ENCODE assay signal across 11 cellular contexts in the genomic region with DNA sequence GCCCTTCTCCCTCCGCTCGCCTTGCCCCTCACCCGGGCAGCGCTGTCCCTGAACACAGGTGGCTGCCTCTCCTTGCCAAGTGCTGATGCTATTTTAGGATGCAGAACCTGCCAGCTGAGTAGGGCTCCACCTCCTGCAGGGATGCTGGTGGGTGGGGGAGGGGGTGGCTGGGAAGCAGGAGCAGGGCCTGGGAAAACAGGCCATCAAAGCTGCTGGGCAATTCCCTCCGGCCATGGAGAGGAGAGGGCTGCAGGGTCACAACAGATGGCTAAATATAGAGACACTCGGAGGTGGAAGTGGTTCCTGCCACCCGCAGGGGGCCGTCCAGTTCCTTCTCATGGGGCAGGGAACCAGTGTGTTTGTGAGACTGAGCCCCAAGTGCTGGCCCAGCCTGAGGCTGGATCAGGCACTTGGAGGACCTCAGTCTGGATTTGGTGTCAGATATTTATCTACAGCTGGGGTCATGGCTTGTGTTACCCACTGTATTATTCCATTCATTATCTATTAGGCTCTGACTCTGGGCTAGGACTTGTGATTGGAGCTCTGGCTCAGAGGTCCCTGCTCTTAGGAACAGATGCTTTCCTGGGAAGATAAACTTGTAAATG. TPM values are rescaled to one million over a fixed set of nuclear protein-coding genes. Genes with fewer than 3 reads are reported as not detected.
DNase-seq lines count a peak whose midpoint lies in the region; ATAC-seq and TF ChIP-seq lines count a peak whose summit lies in the region.
"Had no signal": no experiment of that assay in that cellular context is flagged by ENCODE, and none has a peak within 500 bp of the region (broad histone marks: within the 10 kb centered on the region; RNA-seq: fewer than 3 reads in every experiment).

No MANE protein-coding gene starts in this region.

- TF ChIP-seq EP300 in gastroesophageal sphincter (IDR thresholded peaks at IDR 0.05) = no peak

- no peak overlapping the region for H3K4me3 Mint-ChIP-seq in activated naive CD8-positive, alpha-beta T cell treated with anti-CD3 and anti-CD28 coated beads, Interleukin-2, amount 50 U/mL, for 24 hours
- no peak overlapping the region for H3K4me3 Mint-ChIP-seq in activated naive CD8-positive, alpha-beta T cell treated with anti-CD3 and anti-CD28 coated beads for 36 hours

- no peaks in the 10 kb centered on the region for H3K27me3 ChIP-seq in gastroesophageal sphincter

- ATAC-seq in activated naive CD8-positive, alpha-beta T cell treated with anti-CD3 and anti-CD28 coated beads, Interleukin-2, amount 50 U/mL, for 24 hours = peak; percentile 53
- peak; percentile 32 for ATAC-seq in left lobe of liver
- ATAC-seq in gastroesophageal sphincter = no peak
- ATAC-seq: mucosa of descending colon had no signal

- peak; percentile 12 for DNase-seq in activated naive CD8-positive, alpha-beta T cell treated with anti-CD3 and anti-CD28 coated beads, Interleukin-2, amount 50 U/mL, for 24 hours
- DNase-seq in activated naive CD8-positive, alpha-beta T cell treated with anti-CD3 and anti-CD28 coated beads for 36 hours = no peak
- DNase-seq in activated CD8-positive, alpha-beta memory T cell treated with anti-CD3 and anti-CD28 coated beads, Interleukin-2, amount 50 U/mL, for 4 hours = peak; percentile 5
- DNase-seq in left lobe of liver (ENCODE audit: low spot score) (peak; percentile 41), ureter (ENCODE audit: low spot score) (peak; percentile 39), Ammon's horn (ENCODE audit: low spot score) (no peak), OCI-M2 (lab: John Stamatoyannopoulos, UW; ENCODE audit: unreplicated experiment) (no peak)
- DNase-seq: mucosa of descending colon; stimulated activated CD4-positive, alpha-beta T cell treated with anti-CD3 and anti-CD28 coated beads, Interleukin-15, amount 100 ng/mL, for 24 hours had no signal

- no peak overlapping the region for H3K27ac ChIP-seq in gastroesophageal sphincter

- H3K36me3 ChIP-seq in gastroesophageal sphincter = no peaks in the 10 kb centered on the region

- H3K9me3 Mint-ChIP-seq in activated naive CD8-positive, alpha-beta T cell treated with anti-CD3 and anti-CD28 coated beads, Interleukin-2, amount 50 U/mL, for 24 hours = no peaks in the 10 kb centered on the region
- no peaks in the 10 kb centered on the region for H3K9me3 Mint-ChIP-seq in activated naive CD8-positive, alpha-beta T cell treated with anti-CD3 and anti-CD28 coated beads for 36 hours

- 33 to 51% methylated on average over 2 to 4 of the region's 8 CpGs for WGBS in gastroesophageal sphincter (ENCODE audit: low coverage in 1 of 2), 2 donors

- no peak for TF ChIP-seq CTCF in gastroesophageal sphincter (IDR thresholded peaks at IDR 0.05)

- no peak overlapping the region for H3K27ac Mint-ChIP-seq in activated naive CD8-positive, alpha-beta T cell treated with anti-CD3 and anti-CD28 coated beads, Interleukin-2, amount 50 U/mL, for 24 hours
- no peak overlapping the region for H3K27ac Mint-ChIP-seq in activated naive CD8-positive, alpha-beta T cell treated with anti-CD3 and anti-CD28 coated beads for 36 hours

- no peak overlapping the region for H3K4me3 ChIP-seq in gastroesophageal sphincter
- H3K4me3 ChIP-seq: mucosa of descending colon had no signal

- peaks cover 7% of the 10 kb centered on the region for H3K27me3 Mint-ChIP-seq in activated naive CD8-positive, alpha-beta T cell treated with anti-CD3 and anti-CD28 coated beads, Interleukin-2, amount 50 U/mL, for 24 hours
- no peaks in the 10 kb centered on the region for H3K27me3 Mint-ChIP-seq in activated naive CD8-positive, alpha-beta T cell treated with anti-CD3 and anti-CD28 coated beads for 36 hours

- no peak for TF ChIP-seq POLR2A in gastroesophageal sphincter (IDR thresholded peaks at IDR 0.05)

- H3K36me3 Mint-ChIP-seq in activated naive CD8-positive, alpha-beta T cell treated with anti-CD3 and anti-CD28 coated beads, Interleukin-2, amount 50 U/mL, for 24 hours (ENCODE audit: low read depth) = no peaks in the 10 kb centered on the region
- no peaks in the 10 kb centered on the region for H3K36me3 Mint-ChIP-seq in activated naive CD8-positive, alpha-beta T cell treated with anti-CD3 and anti-CD28 coated beads for 36 hours
- H3K36me3 Mint-ChIP-seq: brain had no signal

- H3K4me1 Mint-ChIP-seq in activated naive CD8-positive, alpha-beta T cell treated with anti-CD3 and anti-CD28 coated beads, Interleukin-2, amount 50 U/mL, for 24 hours = peaks cover 2% of the 10 kb centered on the region
- H3K4me1 Mint-ChIP-seq in activated naive CD8-positive, alpha-beta T cell treated with anti-CD3 and anti-CD28 coated beads for 36 hours = peaks cover 5% of the 10 kb centered on the region

- no peaks in the 10 kb centered on the region for H3K9me3 ChIP-seq in gastroesophageal sphincter
- H3K9me3 ChIP-seq: mucosa of descending colon had no signal

- H3K4me1 ChIP-seq in gastroesophageal sphincter = peaks cover 0 to 39% (median 11%) of the 10 kb centered on the region in 3 donors

RNA-seq across cellular contexts. Expression of gene LRRC32, which starts 59.6 kb away (rescaled TPM):
- total RNA-seq in activated naive CD8-positive, alpha-beta T cell treated with anti-CD3 and anti-CD28 coated beads for 36 hours = 10 to 100 TPM; 11.5 to 12.1 TPM
- total RNA-seq in left lobe of liver (10.5 TPM), ureter (83.7 TPM), gastroesophageal sphincter (10 to 100 TPM; 22.7 to 37.6 (median 31.1) TPM)

Comparison
In these comparisons a context has a peak if more than half of its experiments do, and no peak if none do; other contexts are left out.
1. DNase-seq: peak in activated naive CD8-positive, alpha-beta T cell treated with anti-CD3 and anti-CD28 coated beads, Interleukin-2, amount 50 U/mL, for 24 hours (single experiment), activated CD8-positive, alpha-beta memory T cell treated with anti-CD3 and anti-CD28 coated beads, Interleukin-2, amount 50 U/mL, for 4 hours (single experiment), left lobe of liver (single experiment) and ureter (single experiment); none in activated naive CD8-positive, alpha-beta T cell treated with anti-CD3 and anti-CD28 coated beads for 36 hours (single experiment), Ammon's horn (single experiment) and OCI-M2 (single experiment).